ENCODE assay signal across 27 cellular contexts in the genomic region with DNA sequence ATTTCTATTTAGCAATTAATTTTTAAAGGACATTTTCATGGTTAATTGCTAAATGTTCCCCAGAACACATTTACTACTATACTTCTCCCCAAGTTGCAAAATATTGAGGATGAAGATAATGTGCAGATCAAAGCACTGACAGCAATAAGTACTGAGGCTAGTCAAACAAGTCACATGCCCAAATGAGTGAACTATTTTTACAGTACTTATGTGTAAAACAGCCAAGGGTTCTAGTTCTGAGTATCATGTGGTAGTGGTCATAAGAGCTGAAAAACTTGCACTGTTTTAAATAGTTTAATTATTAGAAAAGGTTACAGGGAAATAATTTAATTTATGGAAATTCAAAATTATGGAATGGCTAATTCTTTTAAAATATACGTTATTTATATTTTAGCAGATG. TPM values are rescaled to one million over a fixed set of nuclear protein-coding genes. Genes with fewer than 3 reads are reported as not detected.
DNase-seq lines count a peak whose midpoint lies in the region; ATAC-seq and FAIRE-seq lines count a peak whose summit lies in the region.
"Had no signal": no experiment of that assay in that cellular context is flagged by ENCODE, and none has a peak within 500 bp of the region (broad histone marks: within the 10 kb centered on the region; RNA-seq: fewer than 3 reads in every experiment).

No MANE protein-coding gene starts in this region.

- FAIRE-seq in islet of Langerhans (lab: Jason Lieb, UNC): peak; percentile 30
- FAIRE-seq: D721Med, GM12891, HTR-8/SVneo, K562 had no signal

- ATAC-seq in GM18858 (IDR thresholded peaks at IDR 0.05; ENCODE audit: unreplicated experiment) (peak; percentile 57), GM21576 (IDR thresholded peaks at IDR 0.05; ENCODE audit: unreplicated experiment) (peak; percentile 42), HG03354 (IDR thresholded peaks at IDR 0.05; ENCODE audit: poor library complexity, severe bottlenecking, unreplicated experiment) (peak; percentile 60), esophagus mucosa (no peak)
- ATAC-seq: activated CD4-positive, CD25-positive, alpha-beta regulatory T cell treated with anti-CD3 and anti-CD28 coated beads, Interleukin-2, amount 50 U/mL, for 24 hours; K562; stimulated activated naive B cell treated with anti-CD40 and anti-IgM and Interleukin-4, amounts not matched to agents 10 μg/mL and 1 μg/mL and 100 μg/mL, for 72 hours had no signal

- DNase-seq in NCI-H82 treated with DMSO at 0.1 percent for 48 hours (lab: John Stamatoyannopoulos, UW; ENCODE audit: unreplicated experiment): no peak
- no peak for DNase-seq in CD1c-positive myeloid dendritic cell (ENCODE audit: extremely low spot score)
- DNase-seq: activated CD4-positive, alpha-beta T cell treated with anti-CD3 and anti-CD28 coated beads, Interleukin-2, amount 50 U/mL, for 48 hours; activated CD8-positive, alpha-beta memory T cell treated with anti-CD3 and anti-CD28 coated beads, Interleukin-2, amount 50 U/mL, for 48 hours; activated naive CD4-positive, alpha-beta T cell treated with anti-CD3 and anti-CD28 coated beads, Interleukin-2, amount 10 ng/mL, durations not matched to agents 7 days and 5 days; brain microvascular endothelial cell; hypothalamus; immature natural killer cell; mesendoderm; NCI-H1930; NCI-H774; stimulated activated naive B cell treated with anti-CD40 and anti-IgM and Interleukin-4, amounts not matched to agents 10 μg/mL and 1 μg/mL and 100 μg/mL, for 72 hours; upper lobe of left lung had no signal

RNA-seq across cellular contexts. Expression of gene GALNTL6, which starts 3.8 kb away (rescaled TPM):
- not detected for total RNA-seq in esophagus mucosa
- total RNA-seq: chondrocyte, Daoy, fibroblast of lung, M059J had no signal
